ENCODE assay signal across 16 cellular contexts in the genomic region with DNA sequence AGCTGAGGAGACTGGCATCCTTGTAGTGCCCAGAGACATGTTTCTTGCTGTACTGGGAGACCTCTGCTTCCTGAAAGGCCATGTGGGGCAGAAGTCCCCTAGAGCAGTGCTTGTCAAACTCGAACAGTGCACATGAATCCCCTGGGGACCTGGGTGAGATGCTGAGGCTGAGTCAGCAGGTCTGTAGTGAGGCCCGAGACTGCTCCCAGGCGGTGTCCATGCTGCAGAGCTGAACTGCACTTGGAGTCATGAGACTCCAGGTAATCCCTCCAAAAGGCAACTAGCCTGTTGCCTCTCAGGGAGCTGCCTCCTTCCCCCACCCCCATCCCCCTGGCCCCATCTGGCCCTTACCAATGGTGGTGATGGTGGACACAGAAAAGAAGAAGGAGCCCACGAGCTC. TPM values are rescaled to one million over a fixed set of nuclear protein-coding genes. Genes with fewer than 3 reads are reported as not detected.
DNase-seq lines count a peak whose midpoint lies in the region; ATAC-seq, FAIRE-seq and TF ChIP-seq lines count a peak whose summit lies in the region.
"Had no signal": no experiment of that assay in that cellular context is flagged by ENCODE, and none has a peak within 500 bp of the region (broad histone marks: within the 10 kb centered on the region; RNA-seq: fewer than 3 reads in every experiment).

No MANE protein-coding gene starts in this region.

- H3K9me3 ChIP-seq in BE2C (no peaks in the 10 kb centered on the region), K562 (replicated peaks; ENCODE audit: control insufficient read depth, insufficient read depth, low read depth, low read length) (no peaks in the 10 kb centered on the region), right lobe of liver (no peaks in the 10 kb centered on the region)
- H3K9me3 ChIP-seq: A549, SJSA1 had no signal

- WGBS in K562 (ENCODE audit: insufficient coverage, low coverage, missing lambda C conversion rate) = 5% methylated on average over 4 of the region's 4 CpGs
- 80% methylated on average over 1 of the region's 4 CpGs for WGBS in right lobe of liver (ENCODE audit: insufficient coverage, low coverage, low lambda C conversion rate, missing lambda C conversion rate)

- TF ChIP-seq POLR2A in K562 (conservative IDR thresholded peaks at IDR 0.05) (no peak), right lobe of liver (IDR thresholded peaks at IDR 0.05) (no peak)

- H3K4me3 ChIP-seq in BE2C (ENCODE audit: low read depth, low read length) = no peak overlapping the region
- no peak overlapping the region for H3K4me3 ChIP-seq in K562
- no peak overlapping the region for H3K4me3 ChIP-seq in right lobe of liver
- H3K4me3 ChIP-seq: A549, SJSA1 had no signal

- H4K20me1 ChIP-seq in K562 (replicated peaks; ENCODE audit: control insufficient read depth, insufficient read depth, low read length) = peaks cover 20% of the 10 kb centered on the region

- peak; percentile 53 for DNase-seq in BE2C
- no peak for DNase-seq in K562 (ENCODE audit: extremely low read depth in 1 of 4, low spot score in 3 of 4)
- no peak for DNase-seq in glomerular visceral epithelial cell (ENCODE audit: extremely low spot score)
- no peak for DNase-seq in right lobe of liver

- ATAC-seq in GM18511 (IDR thresholded peaks at IDR 0.05; ENCODE audit: unreplicated experiment) (peak; percentile 46), K562 (peak; percentile 13; the same call in 1 of the 3 replicates), GM19035 (IDR thresholded peaks at IDR 0.05; ENCODE audit: unreplicated experiment) (no peak), right lobe of liver (no peak)
- peak; percentile 76 for ATAC-seq in stimulated activated memory B cell treated with anti-CD40 and anti-IgM and Interleukin-4, amounts not matched to agents 10 μg/mL and 1 μg/mL and 100 μg/mL, for 72 hours

- H3K4me1 ChIP-seq in BE2C = no peaks in the 10 kb centered on the region
- peaks cover 0 to 13% of the 10 kb centered on the region in 2 experiments; a peak in 1 of 5 replicates for H3K4me1 ChIP-seq in K562 (replicated peaks in 1 of 2; ENCODE audit: control insufficient read depth in 2 of 2, insufficient read depth in 2 of 2, low read length in 2 of 2)
- H3K4me1 ChIP-seq in right lobe of liver = peaks cover 0 to 18% (median 0%) of the 10 kb centered on the region in 4 donors
- H3K4me1 ChIP-seq: A549, SJSA1 had no signal

- H3K4me1 Mint-ChIP-seq in stimulated activated memory B cell treated with anti-CD40 and anti-IgM and Interleukin-4, amounts not matched to agents 10 μg/mL and 1 μg/mL and 100 μg/mL, for 72 hours = peaks cover 8% of the 10 kb centered on the region

- TF ChIP-seq EP300 in K562 (IDR thresholded peaks at IDR 0.05; ENCODE audit: low read length) = no peak

- TF ChIP-seq CTCF in BE2C (IDR thresholded peaks at IDR 0.05; ENCODE audit: low read depth, low read length) (no peak), K562 (IDR thresholded peaks at IDR 0.05 in 2 of 3, conservative IDR thresholded peaks at IDR 0.05 in 1 of 3; ENCODE audit: insufficient read depth in 2 of 3, low read depth in 1 of 3, low read length in 3 of 3) (no peak), right lobe of liver (IDR thresholded peaks at IDR 0.05) (no peak)

- no peaks in the 10 kb centered on the region for H3K9me3 Mint-ChIP-seq in stimulated activated memory B cell treated with anti-CD40 and anti-IgM and Interleukin-4, amounts not matched to agents 10 μg/mL and 1 μg/mL and 100 μg/mL, for 72 hours
- H3K9me3 Mint-ChIP-seq: CD8-positive, alpha-beta T cell had no signal

- FAIRE-seq in K562 (lab: Jason Lieb, UNC) = no peak
- FAIRE-seq: A549, RCC 7860 had no signal

- POLR2A ChIA-PET in K562 (lab: Yijun Ruan, JAX) = interaction anchor here (0.9 kb wide), 2 partner anchors 145 to 312 kb away, joined by 3 to 4 read pairs; no protein-coding TSS in a partner anchor

- intact Hi-C loops in K562 (cut with micrococcal nuclease) (loop anchor here (1.0 to 2.0 kb wide), 4 partner anchors 144 to 438 kb away; no protein-coding TSS in a partner anchor), right lobe of liver (cut with DNase I) (loop anchor here (5.0 to 10.0 kb wide), 2 partner anchors 436 to 443 kb away; no protein-coding TSS in a partner anchor)

- H2AFZ ChIP-seq in K562 (ENCODE audit: low read depth, low read length) = no peak overlapping the region

- in situ Hi-C loops in K562 (cut with MboI) = no loop called here

- no TSS peak for BruUV-seq in K562 (replicated peaks; lab: Mats Ljungman, UMichigan)

- H3K9me1 ChIP-seq in K562 (ENCODE audit: control insufficient read depth, insufficient read depth, low read length) = no peaks in the 10 kb centered on the region

- H3K36me3 ChIP-seq in BE2C (no peaks in the 10 kb centered on the region), K562 (ENCODE audit: control insufficient read depth, insufficient read depth, low read length) (no peaks in the 10 kb centered on the region), right lobe of liver (no peaks in the 10 kb centered on the region)
- H3K36me3 ChIP-seq: SJSA1 had no signal

- H3K27ac ChIP-seq in K562 (ENCODE audit: extremely low read depth, low read depth, low read length) (no peak overlapping the region), right lobe of liver (no peak overlapping the region)
- H3K27ac ChIP-seq: A549, SJSA1 had no signal

- peaks cover 63% of the 10 kb centered on the region for H3K27me3 Mint-ChIP-seq in stimulated activated memory B cell treated with anti-CD40 and anti-IgM and Interleukin-4, amounts not matched to agents 10 μg/mL and 1 μg/mL and 100 μg/mL, for 72 hours

- no peak overlapping the region for H3K4me2 ChIP-seq in K562 (ENCODE audit: insufficient read depth, low read length)
- H3K4me2 ChIP-seq: A549 had no signal

- H3K9ac ChIP-seq in K562 (ENCODE audit: insufficient read depth in 1 of 2, low read depth in 2 of 2, low read length in 2 of 2) = no peak overlapping the region

- H3K4me3 Mint-ChIP-seq in stimulated activated memory B cell treated with anti-CD40 and anti-IgM and Interleukin-4, amounts not matched to agents 10 μg/mL and 1 μg/mL and 100 μg/mL, for 72 hours = no peak overlapping the region
- H3K4me3 Mint-ChIP-seq: CD8-positive, alpha-beta T cell had no signal

- no peaks in the 10 kb centered on the region for H3K79me2 ChIP-seq in K562 (ENCODE audit: control insufficient read depth, insufficient read depth, low read length)

- no peak overlapping the region for H3K27ac Mint-ChIP-seq in stimulated activated memory B cell treated with anti-CD40 and anti-IgM and Interleukin-4, amounts not matched to agents 10 μg/mL and 1 μg/mL and 100 μg/mL, for 72 hours
- H3K27ac Mint-ChIP-seq: CD8-positive, alpha-beta T cell had no signal

- CTCF ChIA-PET in K562 (lab: Yijun Ruan, JAX; ENCODE audit: low intra/inter-chr PET ratio) = interaction anchor here (0.6 to 4.2 kb wide), 6 partner anchors 133 to 438 kb away, joined by 3 to 52 read pairs (median 5); no protein-coding TSS in a partner anchor

- TF ChIP-seq RAD21 in K562 (CRISPR knock-in tag; conservative IDR thresholded peaks at IDR 0.05 in 1 of 2, IDR thresholded peaks at IDR 0.05 in 1 of 2) = no peak

- no peaks in the 10 kb centered on the region for H3K36me3 Mint-ChIP-seq in stimulated activated memory B cell treated with anti-CD40 and anti-IgM and Interleukin-4, amounts not matched to agents 10 μg/mL and 1 μg/mL and 100 μg/mL, for 72 hours
- H3K36me3 Mint-ChIP-seq: CD8-positive, alpha-beta T cell had no signal

- peaks cover 36% of the 10 kb centered on the region for H3K27me3 ChIP-seq in BE2C
- H3K27me3 ChIP-seq in K562 (ENCODE audit: control insufficient read depth in 2 of 2, insufficient read depth in 2 of 2, low read length in 2 of 2) = peaks cover 3 to 60% of the 10 kb centered on the region in 2 experiments; a peak in 4 of 5 replicates
- H3K27me3 ChIP-seq in right lobe of liver = peaks cover 0 to 10% of the 10 kb centered on the region in 2 donors

RNA-seq across cellular contexts. Expression of a gene that starts 3.7 kb away (rescaled TPM):
- polyA plus RNA-seq in BE2C (2012; ENCODE audit: insufficient read depth, insufficient read length, low read depth) = not detected
- total RNA-seq in K562 (2011; cell fraction: chromatin; rRNA removed; ENCODE audit: low replicate concordance) = not detected in 2 replicates
- not detected in 2 replicates for total RNA-seq in K562 (2011; cell fraction: nucleolus; rRNA removed)
- not detected in 2 replicates for total RNA-seq in K562 (2011; cell fraction: nucleoplasm; rRNA removed)
- not detected in 2 replicates for total RNA-seq in K562 (2014; rRNA removed)
- not detected in 2 replicates for total RNA-seq in K562 (2014; rRNA removed; fragmentation: Illumina TruSeq; extraction: Trizol)
- total RNA-seq in K562 (2015; rRNA removed; fragmentation: Illumina TruSeq; extraction: Trizol) = not detected in 2 replicates
- total RNA-seq in K562 (2021) = not detected in 2 replicates
- polyA plus RNA-seq in K562 (2011; rRNA removed) = not detected in 2 replicates
- not detected in 2 replicates for polyA plus RNA-seq in K562 (2011; cell fraction: cytosol; rRNA removed)
- polyA plus RNA-seq in K562 (2011; cell fraction: nucleus; rRNA removed) = not detected in 2 replicates
- polyA plus RNA-seq in K562 (2012) = not detected in 2 replicates
- not detected in 2 replicates for polyA plus RNA-seq in K562 (2014; fragmentation: Illumina TruSeq; extraction: Trizol)
- polyA plus RNA-seq in K562 (2014; fragmentation: Nextera tagmentation; extraction: Ambion mirVana) = not detected
- polyA plus RNA-seq in K562 (2014; rRNA removed) = not detected in 2 replicates
- polyA minus RNA-seq in K562 (2011; rRNA and poly(A)+ RNA removed) = not detected in 2 replicates
- not detected in 2 replicates for polyA minus RNA-seq in K562 (2011; cell fraction: cytosol; rRNA and poly(A)+ RNA removed)
- not detected in 2 replicates for polyA minus RNA-seq in K562 (2011; cell fraction: nucleus; rRNA and poly(A)+ RNA removed)
- under 1 TPM in 5 of 6 experiments, not detected in 1; 0.31 to 0.77 (median 0.39) TPM for total RNA-seq in right lobe of liver
- total RNA-seq: CD8-positive, alpha-beta T cell; IMR-90; M059J; NCI-H460; OCI-LY7; SJSA1; T-helper 1 cell treated with Interleukin-12 subunit alpha and Interleukin-12 subunit beta and Interleukin-4 antibody, amounts not matched to agents 30 ng/mL and 1 ng/mL, for 36 hours had no signal
- polyA plus RNA-seq: A549, IMR-90 had no signal

RNA-seq across cellular contexts. Expression of a gene that starts 12.0 kb away (rescaled TPM):
- not detected for polyA plus RNA-seq in BE2C (2012; ENCODE audit: insufficient read depth, insufficient read length, low read depth)
- total RNA-seq in K562 (2011; cell fraction: chromatin; rRNA removed; ENCODE audit: low replicate concordance) = not detected in 2 replicates
- total RNA-seq in K562 (2011; cell fraction: nucleolus; rRNA removed) = not detected in 2 replicates
- not detected in 2 replicates for total RNA-seq in K562 (2011; cell fraction: nucleoplasm; rRNA removed)
- total RNA-seq in K562 (2014; rRNA removed) (not detected in 2 replicates), K562 (2014; rRNA removed; fragmentation: Illumina TruSeq; extraction: Trizol) (not detected in 2 replicates), K562 (2015; rRNA removed; fragmentation: Illumina TruSeq; extraction: Trizol) (not detected in 2 replicates), K562 (2021) (not detected in 2 replicates), right lobe of liver (not detected)
- polyA plus RNA-seq in K562 (2011; rRNA removed) (not detected in 2 replicates), K562 (2014; fragmentation: Illumina TruSeq; extraction: Trizol) (not detected in 2 replicates), K562 (2014; fragmentation: Nextera tagmentation; extraction: Ambion mirVana) (not detected), K562 (2014; rRNA removed) (not detected in 2 replicates)
- polyA plus RNA-seq in K562 (2011; cell fraction: cytosol; rRNA removed) = not detected in 2 replicates
- polyA plus RNA-seq in K562 (2011; cell fraction: nucleus; rRNA removed) = not detected in 2 replicates
- polyA plus RNA-seq in K562 (2012) = not detected in 2 replicates
- polyA minus RNA-seq in K562 (2011; rRNA and poly(A)+ RNA removed) = not detected in 2 replicates
- polyA minus RNA-seq in K562 (2011; cell fraction: cytosol; rRNA and poly(A)+ RNA removed) = not detected in 2 replicates
- not detected in 2 replicates for polyA minus RNA-seq in K562 (2011; cell fraction: nucleus; rRNA and poly(A)+ RNA removed)
- total RNA-seq: CD8-positive, alpha-beta T cell; IMR-90; M059J; NCI-H460; OCI-LY7; SJSA1; T-helper 1 cell treated with Interleukin-12 subunit alpha and Interleukin-12 subunit beta and Interleukin-4 antibody, amounts not matched to agents 30 ng/mL and 1 ng/mL, for 36 hours had no signal
- polyA plus RNA-seq: A549, IMR-90 had no signal

Comparison
In these comparisons a context has a peak if more than half of its experiments do, and no peak if none do; other contexts are left out.
1. ATAC-seq: peak in GM18511 (single experiment), K562 (single experiment) and stimulated activated memory B cell treated with anti-CD40 and anti-IgM and Interleukin-4, amounts not matched to agents 10 μg/mL and 1 μg/mL and 100 μg/mL, for 72 hours (single experiment); none in GM19035 (single experiment) and right lobe of liver (0 of 4).